Comparison of ENCODE assay signal across 1 cellular context in the genomic region with DNA sequence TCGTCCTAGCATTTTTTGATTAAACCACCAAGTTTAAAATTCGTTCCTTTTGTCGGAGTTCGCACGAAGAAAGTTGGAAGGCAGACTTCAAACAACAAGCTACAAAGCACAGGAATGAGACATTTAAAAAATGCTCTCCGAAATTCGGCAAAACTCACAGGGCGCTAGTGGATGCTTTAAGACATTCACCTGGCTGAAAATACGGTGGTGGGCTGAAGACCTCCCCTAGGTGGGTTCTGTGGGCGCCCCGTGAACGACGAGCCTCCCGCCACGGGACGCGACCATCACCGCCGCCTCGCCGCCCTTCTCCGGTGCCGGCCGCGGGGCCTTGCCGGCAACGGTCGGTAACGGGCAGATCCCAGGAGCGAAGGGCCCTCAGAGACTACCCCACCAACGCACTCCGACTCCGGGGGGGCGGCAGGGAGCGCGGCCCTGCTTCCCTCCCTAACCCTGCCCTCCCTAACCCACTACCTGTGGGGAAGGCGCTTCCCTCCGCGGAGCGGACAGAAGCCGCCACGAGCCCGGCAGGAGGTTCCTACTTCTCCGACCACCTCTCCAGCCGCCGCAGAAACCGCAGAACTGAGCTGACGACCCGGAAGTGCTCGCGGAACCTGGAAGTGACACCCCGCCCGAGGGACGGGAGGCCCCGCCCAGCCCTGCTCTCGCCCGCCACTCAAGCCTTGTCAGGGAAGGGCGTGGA.
A peak's percentile ranks its signal among the peaks of the same experiment; 100 is the strongest.
TF ChIP-seq lines count a peak whose summit lies in the region.

A gene with protein sequence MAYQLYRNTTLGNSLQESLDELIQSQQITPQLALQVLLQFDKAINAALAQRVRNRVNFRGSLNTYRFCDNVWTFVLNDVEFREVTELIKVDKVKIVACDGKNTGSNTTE (minus strand): TSS at position 581 of the 700 bp plus-strand sequence. CDS start 5,238 bp downstream, outside the sequence.

TF ChIP-seq in HepG2, 621 proteins besides CTCF, POLR2A, EP300 and RAD21 (continued from another document and continues in another):
- TF ChIP-seq, protein P1, sequence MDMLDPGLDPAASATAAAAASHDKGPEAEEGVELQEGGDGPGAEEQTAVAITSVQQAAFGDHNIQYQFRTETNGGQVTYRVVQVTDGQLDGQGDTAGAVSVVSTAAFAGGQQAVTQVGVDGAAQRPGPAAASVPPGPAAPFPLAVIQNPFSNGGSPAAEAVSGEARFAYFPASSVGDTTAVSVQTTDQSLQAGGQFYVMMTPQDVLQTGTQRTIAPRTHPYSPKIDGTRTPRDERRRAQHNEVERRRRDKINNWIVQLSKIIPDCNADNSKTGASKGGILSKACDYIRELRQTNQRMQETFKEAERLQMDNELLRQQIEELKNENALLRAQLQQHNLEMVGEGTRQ (IDR thresholded peaks at IDR 0.05; ENCODE audit: low read depth, low read length) = no peak
- TF ChIP-seq, protein P1 (CRISPR knock-in tag; IDR thresholded peaks at IDR 0.05; ENCODE audit: borderline replicate concordance) = no peak
- TF ChIP-seq, protein P2, sequence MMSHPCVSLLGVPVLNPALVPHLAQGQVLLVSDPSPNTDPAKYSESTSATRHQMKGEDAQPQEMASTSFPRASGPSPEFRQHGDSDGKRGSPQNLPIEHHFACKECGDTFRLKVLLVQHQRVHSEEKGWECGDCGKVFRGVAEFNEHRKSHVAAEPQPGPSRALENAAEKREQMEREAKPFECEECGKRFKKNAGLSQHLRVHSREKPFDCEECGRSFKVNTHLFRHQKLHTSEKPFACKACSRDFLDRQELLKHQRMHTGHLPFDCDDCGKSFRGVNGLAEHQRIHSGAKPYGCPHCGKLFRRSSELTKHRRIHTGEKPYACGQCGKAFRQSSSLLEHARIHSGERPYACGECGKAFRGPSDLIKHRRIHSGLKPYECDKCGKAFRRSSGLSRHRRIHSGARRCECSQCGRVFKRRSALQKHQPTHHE (CRISPR knock-in tag; IDR thresholded peaks at IDR 0.05; ENCODE audit: borderline replicate concordance) = no peak
- TF ChIP-seq CEBPB (IDR thresholded peaks at IDR 0.05; ENCODE audit: borderline replicate concordance, low read depth, low read length) (no peak), CREB1 (IDR thresholded peaks at IDR 0.05) (peak; percentile 49; the same call in 1 of the 2 replicates), CREB1 (CRISPR knock-in tag; IDR thresholded peaks at IDR 0.05) (peak; percentile 80), ADNP (CRISPR knock-in tag; IDR thresholded peaks at IDR 0.05) (no peak), JARID2 (CRISPR knock-in tag; IDR thresholded peaks at IDR 0.05; ENCODE audit: insufficient replicate concordance) (no peak), NR2F6 (IDR thresholded peaks at IDR 0.05) (no peak), NR2F6 (CRISPR knock-in tag; IDR thresholded peaks at IDR 0.05) (no peak), ZNF724P (CRISPR knock-in tag; IDR thresholded peaks at IDR 0.05; ENCODE audit: borderline replicate concordance) (no peak), MTA3 (CRISPR knock-in tag; IDR thresholded peaks at IDR 0.05) (0 out of 2 replicates have a peak, but pooled peaks have one; percentile 12), ZFAT (CRISPR knock-in tag; conservative IDR thresholded peaks at IDR 0.05) (no peak), SMAD3 (CRISPR knock-in tag; IDR thresholded peaks at IDR 0.05) (peak; percentile 37; the same call in 1 of the 2 replicates), AGO1 (IDR thresholded peaks at IDR 0.05; ENCODE audit: low read depth, low read length, poor library complexity, severe bottlenecking) (no peak)
- TF ChIP-seq, protein P3, sequence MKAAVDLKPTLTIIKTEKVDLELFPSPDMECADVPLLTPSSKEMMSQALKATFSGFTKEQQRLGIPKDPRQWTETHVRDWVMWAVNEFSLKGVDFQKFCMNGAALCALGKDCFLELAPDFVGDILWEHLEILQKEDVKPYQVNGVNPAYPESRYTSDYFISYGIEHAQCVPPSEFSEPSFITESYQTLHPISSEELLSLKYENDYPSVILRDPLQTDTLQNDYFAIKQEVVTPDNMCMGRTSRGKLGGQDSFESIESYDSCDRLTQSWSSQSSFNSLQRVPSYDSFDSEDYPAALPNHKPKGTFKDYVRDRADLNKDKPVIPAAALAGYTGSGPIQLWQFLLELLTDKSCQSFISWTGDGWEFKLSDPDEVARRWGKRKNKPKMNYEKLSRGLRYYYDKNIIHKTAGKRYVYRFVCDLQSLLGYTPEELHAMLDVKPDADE (CRISPR knock-in tag; IDR thresholded peaks at IDR 0.05) = no peak
- TF ChIP-seq, protein P4, sequence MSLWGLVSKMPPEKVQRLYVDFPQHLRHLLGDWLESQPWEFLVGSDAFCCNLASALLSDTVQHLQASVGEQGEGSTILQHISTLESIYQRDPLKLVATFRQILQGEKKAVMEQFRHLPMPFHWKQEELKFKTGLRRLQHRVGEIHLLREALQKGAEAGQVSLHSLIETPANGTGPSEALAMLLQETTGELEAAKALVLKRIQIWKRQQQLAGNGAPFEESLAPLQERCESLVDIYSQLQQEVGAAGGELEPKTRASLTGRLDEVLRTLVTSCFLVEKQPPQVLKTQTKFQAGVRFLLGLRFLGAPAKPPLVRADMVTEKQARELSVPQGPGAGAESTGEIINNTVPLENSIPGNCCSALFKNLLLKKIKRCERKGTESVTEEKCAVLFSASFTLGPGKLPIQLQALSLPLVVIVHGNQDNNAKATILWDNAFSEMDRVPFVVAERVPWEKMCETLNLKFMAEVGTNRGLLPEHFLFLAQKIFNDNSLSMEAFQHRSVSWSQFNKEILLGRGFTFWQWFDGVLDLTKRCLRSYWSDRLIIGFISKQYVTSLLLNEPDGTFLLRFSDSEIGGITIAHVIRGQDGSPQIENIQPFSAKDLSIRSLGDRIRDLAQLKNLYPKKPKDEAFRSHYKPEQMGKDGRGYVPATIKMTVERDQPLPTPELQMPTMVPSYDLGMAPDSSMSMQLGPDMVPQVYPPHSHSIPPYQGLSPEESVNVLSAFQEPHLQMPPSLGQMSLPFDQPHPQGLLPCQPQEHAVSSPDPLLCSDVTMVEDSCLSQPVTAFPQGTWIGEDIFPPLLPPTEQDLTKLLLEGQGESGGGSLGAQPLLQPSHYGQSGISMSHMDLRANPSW (CRISPR knock-in tag; IDR thresholded peaks at IDR 0.05; ENCODE audit: borderline replicate concordance) = no peak
- TF ChIP-seq, protein P5, sequence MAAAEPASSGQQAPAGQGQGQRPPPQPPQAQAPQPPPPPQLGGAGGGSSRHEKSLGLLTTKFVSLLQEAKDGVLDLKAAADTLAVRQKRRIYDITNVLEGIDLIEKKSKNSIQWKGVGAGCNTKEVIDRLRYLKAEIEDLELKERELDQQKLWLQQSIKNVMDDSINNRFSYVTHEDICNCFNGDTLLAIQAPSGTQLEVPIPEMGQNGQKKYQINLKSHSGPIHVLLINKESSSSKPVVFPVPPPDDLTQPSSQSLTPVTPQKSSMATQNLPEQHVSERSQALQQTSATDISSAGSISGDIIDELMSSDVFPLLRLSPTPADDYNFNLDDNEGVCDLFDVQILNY (CRISPR knock-in tag; conservative IDR thresholded peaks at IDR 0.05) = no peak
- TF ChIP-seq, protein P6, sequence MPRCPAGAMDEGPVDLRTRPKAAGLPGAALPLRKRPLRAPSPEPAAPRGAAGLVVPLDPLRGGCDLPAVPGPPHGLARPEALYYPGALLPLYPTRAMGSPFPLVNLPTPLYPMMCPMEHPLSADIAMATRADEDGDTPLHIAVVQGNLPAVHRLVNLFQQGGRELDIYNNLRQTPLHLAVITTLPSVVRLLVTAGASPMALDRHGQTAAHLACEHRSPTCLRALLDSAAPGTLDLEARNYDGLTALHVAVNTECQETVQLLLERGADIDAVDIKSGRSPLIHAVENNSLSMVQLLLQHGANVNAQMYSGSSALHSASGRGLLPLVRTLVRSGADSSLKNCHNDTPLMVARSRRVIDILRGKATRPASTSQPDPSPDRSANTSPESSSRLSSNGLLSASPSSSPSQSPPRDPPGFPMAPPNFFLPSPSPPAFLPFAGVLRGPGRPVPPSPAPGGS (CRISPR knock-in tag; IDR thresholded peaks at IDR 0.05) = peak; percentile 59; the same call in 1 of the 2 replicates
- TF ChIP-seq, protein P7, sequence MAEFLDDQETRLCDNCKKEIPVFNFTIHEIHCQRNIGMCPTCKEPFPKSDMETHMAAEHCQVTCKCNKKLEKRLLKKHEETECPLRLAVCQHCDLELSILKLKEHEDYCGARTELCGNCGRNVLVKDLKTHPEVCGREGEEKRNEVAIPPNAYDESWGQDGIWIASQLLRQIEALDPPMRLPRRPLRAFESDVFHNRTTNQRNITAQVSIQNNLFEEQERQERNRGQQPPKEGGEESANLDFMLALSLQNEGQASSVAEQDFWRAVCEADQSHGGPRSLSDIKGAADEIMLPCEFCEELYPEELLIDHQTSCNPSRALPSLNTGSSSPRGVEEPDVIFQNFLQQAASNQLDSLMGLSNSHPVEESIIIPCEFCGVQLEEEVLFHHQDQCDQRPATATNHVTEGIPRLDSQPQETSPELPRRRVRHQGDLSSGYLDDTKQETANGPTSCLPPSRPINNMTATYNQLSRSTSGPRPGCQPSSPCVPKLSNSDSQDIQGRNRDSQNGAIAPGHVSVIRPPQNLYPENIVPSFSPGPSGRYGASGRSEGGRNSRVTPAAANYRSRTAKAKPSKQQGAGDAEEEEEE (CRISPR knock-in tag; IDR thresholded peaks at IDR 0.05; ENCODE audit: borderline replicate concordance) = no peak
- TF ChIP-seq, protein P8, sequence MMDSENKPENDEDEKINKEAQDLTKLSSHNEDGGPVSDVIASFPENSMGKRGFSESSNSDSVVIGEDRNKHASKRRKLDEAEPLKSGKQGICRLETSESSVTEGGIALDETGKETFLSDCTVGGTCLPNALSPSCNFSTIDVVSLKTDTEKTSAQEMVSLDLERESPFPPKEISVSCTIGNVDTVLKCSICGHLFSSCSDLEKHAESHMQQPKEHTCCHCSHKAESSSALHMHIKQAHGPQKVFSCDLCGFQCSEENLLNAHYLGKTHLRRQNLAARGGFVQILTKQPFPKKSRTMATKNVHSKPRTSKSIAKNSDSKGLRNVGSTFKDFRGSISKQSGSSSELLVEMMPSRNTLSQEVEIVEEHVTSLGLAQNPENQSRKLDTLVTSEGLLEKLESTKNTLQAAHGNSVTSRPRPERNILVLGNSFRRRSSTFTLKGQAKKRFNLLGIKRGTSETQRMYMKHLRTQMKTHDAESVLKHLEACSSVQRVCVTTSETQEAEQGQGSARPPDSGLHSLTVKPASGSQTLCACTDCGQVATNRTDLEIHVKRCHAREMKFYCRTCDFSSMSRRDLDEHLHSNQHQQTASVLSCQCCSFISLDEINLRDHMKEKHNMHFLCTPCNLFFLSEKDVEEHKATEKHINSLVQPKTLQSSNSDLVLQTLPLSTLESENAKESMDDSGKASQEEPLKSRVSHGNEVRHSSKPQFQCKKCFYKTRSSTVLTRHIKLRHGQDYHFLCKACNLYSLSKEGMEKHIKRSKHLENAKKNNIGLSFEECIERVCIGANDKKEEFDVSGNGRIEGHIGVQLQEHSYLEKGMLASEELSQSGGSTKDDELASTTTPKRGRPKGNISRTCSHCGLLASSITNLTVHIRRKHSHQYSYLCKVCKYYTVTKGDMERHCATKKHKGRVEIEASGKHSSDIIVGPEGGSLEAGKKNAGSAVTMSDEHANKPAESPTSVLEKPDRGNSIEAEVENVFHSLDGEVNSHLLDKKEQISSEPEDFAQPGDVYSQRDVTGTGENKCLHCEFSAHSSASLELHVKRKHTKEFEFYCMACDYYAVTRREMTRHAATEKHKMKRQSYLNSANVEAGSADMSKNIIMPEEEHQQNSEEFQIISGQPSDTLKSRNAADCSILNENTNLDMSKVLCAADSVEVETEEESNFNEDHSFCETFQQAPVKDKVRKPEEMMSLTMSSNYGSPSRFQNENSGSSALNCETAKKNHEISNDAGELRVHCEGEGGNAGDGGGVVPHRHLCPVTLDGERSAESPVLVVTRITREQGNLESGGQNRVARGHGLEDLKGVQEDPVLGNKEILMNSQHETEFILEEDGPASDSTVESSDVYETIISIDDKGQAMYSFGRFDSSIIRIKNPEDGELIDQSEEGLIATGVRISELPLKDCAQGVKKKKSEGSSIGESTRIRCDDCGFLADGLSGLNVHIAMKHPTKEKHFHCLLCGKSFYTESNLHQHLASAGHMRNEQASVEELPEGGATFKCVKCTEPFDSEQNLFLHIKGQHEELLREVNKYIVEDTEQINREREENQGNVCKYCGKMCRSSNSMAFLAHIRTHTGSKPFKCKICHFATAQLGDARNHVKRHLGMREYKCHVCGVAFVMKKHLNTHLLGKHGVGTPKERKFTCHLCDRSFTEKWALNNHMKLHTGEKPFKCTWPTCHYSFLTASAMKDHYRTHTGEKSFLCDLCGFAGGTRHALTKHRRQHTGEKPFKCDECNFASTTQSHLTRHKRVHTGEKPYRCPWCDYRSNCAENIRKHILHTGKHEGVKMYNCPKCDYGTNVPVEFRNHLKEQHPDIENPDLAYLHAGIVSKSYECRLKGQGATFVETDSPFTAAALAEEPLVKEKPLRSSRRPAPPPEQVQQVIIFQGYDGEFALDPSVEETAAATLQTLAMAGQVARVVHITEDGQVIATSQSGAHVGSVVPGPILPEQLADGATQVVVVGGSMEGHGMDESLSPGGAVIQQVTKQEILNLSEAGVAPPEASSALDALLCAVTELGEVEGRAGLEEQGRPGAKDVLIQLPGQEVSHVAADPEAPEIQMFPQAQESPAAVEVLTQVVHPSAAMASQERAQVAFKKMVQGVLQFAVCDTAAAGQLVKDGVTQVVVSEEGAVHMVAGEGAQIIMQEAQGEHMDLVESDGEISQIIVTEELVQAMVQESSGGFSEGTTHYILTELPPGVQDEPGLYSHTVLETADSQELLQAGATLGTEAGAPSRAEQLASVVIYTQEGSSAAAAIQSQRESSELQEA (CRISPR knock-in tag; IDR thresholded peaks at IDR 0.05; ENCODE audit: not compliant biosample characterization) = peak; percentile 75
- TF ChIP-seq, protein P9, sequence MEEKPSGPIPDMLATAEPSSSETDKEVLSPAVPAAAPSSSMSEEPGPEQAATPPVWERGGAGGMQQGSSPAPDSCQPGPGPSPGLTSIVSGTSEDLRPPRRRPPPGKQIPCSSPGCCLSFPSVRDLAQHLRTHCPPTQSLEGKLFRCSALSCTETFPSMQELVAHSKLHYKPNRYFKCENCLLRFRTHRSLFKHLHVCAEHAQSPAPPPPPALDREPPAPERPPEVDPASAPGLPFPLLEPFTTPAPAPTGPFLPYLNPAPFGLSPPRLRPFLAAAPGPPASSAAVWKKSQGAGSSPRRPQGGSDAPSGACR (CRISPR knock-in tag; IDR thresholded peaks at IDR 0.05) = no peak
- TF ChIP-seq, protein P10, sequence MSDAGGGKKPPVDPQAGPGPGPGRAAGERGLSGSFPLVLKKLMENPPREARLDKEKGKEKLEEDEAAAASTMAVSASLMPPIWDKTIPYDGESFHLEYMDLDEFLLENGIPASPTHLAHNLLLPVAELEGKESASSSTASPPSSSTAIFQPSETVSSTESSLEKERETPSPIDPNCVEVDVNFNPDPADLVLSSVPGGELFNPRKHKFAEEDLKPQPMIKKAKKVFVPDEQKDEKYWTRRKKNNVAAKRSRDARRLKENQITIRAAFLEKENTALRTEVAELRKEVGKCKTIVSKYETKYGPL (CRISPR knock-in tag; IDR thresholded peaks at IDR 0.05) = no peak
- TF ChIP-seq, protein P11, sequence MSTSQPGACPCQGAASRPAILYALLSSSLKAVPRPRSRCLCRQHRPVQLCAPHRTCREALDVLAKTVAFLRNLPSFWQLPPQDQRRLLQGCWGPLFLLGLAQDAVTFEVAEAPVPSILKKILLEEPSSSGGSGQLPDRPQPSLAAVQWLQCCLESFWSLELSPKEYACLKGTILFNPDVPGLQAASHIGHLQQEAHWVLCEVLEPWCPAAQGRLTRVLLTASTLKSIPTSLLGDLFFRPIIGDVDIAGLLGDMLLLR (CRISPR knock-in tag; IDR thresholded peaks at IDR 0.05) = no peak; the same call in 1 of the 2 replicates
